16 cellular contexts compared by ENCODE assay signal in the genomic region with DNA sequence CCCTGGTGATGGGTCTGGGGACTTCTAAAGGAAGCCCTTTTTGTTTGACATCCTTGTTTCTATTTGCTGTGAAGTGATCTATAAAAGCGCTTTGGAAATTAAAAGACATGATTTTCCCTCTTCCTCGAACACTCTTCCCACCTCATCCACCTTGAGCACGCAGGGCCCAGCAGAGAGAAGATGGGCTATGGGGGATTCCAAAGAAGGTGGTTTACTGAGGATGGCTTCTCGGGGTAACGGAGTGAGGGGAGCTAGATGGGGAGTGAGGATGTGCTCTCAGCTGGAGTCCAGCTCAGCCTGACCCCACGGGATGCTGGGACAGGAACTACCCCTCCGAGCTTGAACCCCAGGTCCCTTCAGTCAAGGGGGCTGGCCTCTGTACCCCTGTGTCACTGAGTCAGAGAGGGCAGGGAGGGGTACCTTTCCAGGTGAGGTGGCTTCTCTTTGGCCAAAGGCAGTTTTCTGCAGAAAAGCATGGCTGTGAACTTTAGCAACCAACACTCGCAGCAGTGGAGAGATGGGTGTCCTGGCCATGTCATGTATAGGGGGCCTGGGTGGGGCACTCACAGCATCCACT.
DNase-seq lines count a peak whose midpoint lies in the region; ATAC-seq and TF ChIP-seq lines count a peak whose summit lies in the region.
"Had no signal": no experiment of that assay in that cellular context is flagged by ENCODE, and none has a peak within 500 bp of the region (broad histone marks: within the 10 kb centered on the region; RNA-seq: fewer than 3 reads in every experiment).

No MANE protein-coding gene starts in this region.

- H3K4me1 ChIP-seq in HCT116 (ENCODE audit: control insufficient read depth in 1 of 2, insufficient read depth in 2 of 2, low read length in 2 of 2) (peaks cover 32 to 72% of the 10 kb centered on the region in 2 experiments), sigmoid colon (peaks cover 0 to 33% (median 25%) of the 10 kb centered on the region in 4 donors), gastrocnemius medialis (peaks cover 25 to 30% of the 10 kb centered on the region in 2 donors)

- H4K20me1 ChIP-seq in HCT116 (ENCODE audit: insufficient read depth) = no peaks in the 10 kb centered on the region

- DNase-seq in HCT116 (ENCODE audit: low read depth, low spot score) (no peak), SK-N-MC (ENCODE audit: low read depth, low spot score) (no peak), islet precursor cell (peak; percentile 27), sigmoid colon (peak; percentile 63), NCI-H2196 (lab: John Stamatoyannopoulos, UW; ENCODE audit: unreplicated experiment) (no peak), gastrocnemius medialis (no peak), NCI-H128 (lab: John Stamatoyannopoulos, UW; ENCODE audit: unreplicated experiment) (no peak)
- DNase-seq: DMS153; effector memory CD8-positive, alpha-beta T cell; esophagus squamous epithelium; KBM-7; midbrain; NCI-H187; NCI-H226; NCI-H774; Right ventricle myocardium superior had no signal

- ATAC-seq in HCT116 = no peak
- ATAC-seq in gastrocnemius medialis = no peak
- ATAC-seq: effector memory CD8-positive, alpha-beta T cell had no signal

- H3K36me3 ChIP-seq in HCT116 (ENCODE audit: control insufficient read depth in 1 of 2, insufficient read depth in 2 of 2, low read length in 2 of 2) = no peaks in the 10 kb centered on the region
- no peaks in the 10 kb centered on the region for H3K36me3 ChIP-seq in SK-N-MC (ENCODE audit: insufficient read depth, low read length)
- H3K36me3 ChIP-seq in sigmoid colon = no peaks in the 10 kb centered on the region
- no peaks in the 10 kb centered on the region for H3K36me3 ChIP-seq in gastrocnemius medialis
- H3K36me3 ChIP-seq: esophagus squamous epithelium had no signal

- no peak for TF ChIP-seq POLR2A in HCT116 (IDR thresholded peaks at IDR 0.05; ENCODE audit: borderline replicate concordance, extremely low read depth, insufficient read depth, insufficient read length)
- TF ChIP-seq POLR2A in sigmoid colon (IDR thresholded peaks at IDR 0.05) = no peak
- TF ChIP-seq POLR2A in gastrocnemius medialis (IDR thresholded peaks at IDR 0.05) = no peak

- BruUV-seq in HCT116 (replicated peaks; lab: Mats Ljungman, UMichigan) = no TSS peak

- CTCF ChIA-PET in HCT116 (lab: Charles Lee) = no interaction called here

- H3K9ac ChIP-seq in HCT116 (ENCODE audit: low read length) (no peak overlapping the region), SK-N-MC (ENCODE audit: insufficient read length) (no peak overlapping the region)

- H3K9me3 ChIP-seq in HCT116 (ENCODE audit: control insufficient read depth in 1 of 2, insufficient read depth in 1 of 2, low read depth in 1 of 2, low read length in 2 of 2) (no peaks in the 10 kb centered on the region), SK-N-MC (ENCODE audit: low read depth, low read length) (no peaks in the 10 kb centered on the region; the same call in 1 of the 2 replicates), sigmoid colon (peaks cover 0 to 2% (median 0%) of the 10 kb centered on the region in 4 donors), gastrocnemius medialis (no peaks in the 10 kb centered on the region)

- H3K9me2 ChIP-seq in HCT116 (ENCODE audit: insufficient read depth) = no peaks in the 10 kb centered on the region

- H3K4me2 ChIP-seq in HCT116 (ENCODE audit: low read length) = peak overlapping the region; percentile 68; the same call in 1 of the 2 replicates

- intact Hi-C loops in HCT116 (cut with micrococcal nuclease) = no loop called here
- intact Hi-C loops in sigmoid colon (cut with DNase I) = no loop called here
- intact Hi-C loops in gastrocnemius medialis (cut with DNase I; ENCODE audit: low total_unique reads) = no loop called here

- POLR2A ChIA-PET in HCT116 (lab: Charles Lee) = no interaction called here

- RAD21 ChIA-PET in HCT116 (lab: Charles Lee; ENCODE audit: low non-redundant PET in 1 of 2, low total read pairs in 2 of 2, uncharacterized antibody in 2 of 2, unreplicated experiment in 2 of 2) = no interaction called here

- 92 to 94% methylated on average over 8 of the region's 8 CpGs for WGBS in sigmoid colon, 2 donors

- in situ Hi-C loops in gastrocnemius medialis (cut with MboI; ENCODE audit: low sequenced_read_pairs in 4 of 4) = no loop called here

- no peak overlapping the region for H2AFZ ChIP-seq in HCT116 (ENCODE audit: low read depth, low read length, poor library complexity, severe bottlenecking)

- H3K27me3 ChIP-seq in HCT116 (ENCODE audit: insufficient read depth, low read length) (no peaks in the 10 kb centered on the region), sigmoid colon (no peaks in the 10 kb centered on the region), gastrocnemius medialis (no peaks in the 10 kb centered on the region)
- H3K27me3 ChIP-seq: esophagus squamous epithelium had no signal

- TF ChIP-seq CTCF in HCT116 (IDR thresholded peaks at IDR 0.05 in 2 of 3, conservative IDR thresholded peaks at IDR 0.05 in 1 of 3; ENCODE audit: borderline replicate concordance in 1 of 3, insufficient read depth in 1 of 3, low read depth in 2 of 3, low read length in 2 of 3) (no peak), sigmoid colon (IDR thresholded peaks at IDR 0.05) (no peak), gastrocnemius medialis (IDR thresholded peaks at IDR 0.05 in 4 of 5, conservative IDR thresholded peaks at IDR 0.05 in 1 of 5) (no peak)

- no peaks in the 10 kb centered on the region for H3K79me2 ChIP-seq in HCT116 (ENCODE audit: insufficient read depth, low read length)

- no peak for TF ChIP-seq EP300 in sigmoid colon (IDR thresholded peaks at IDR 0.05)

- H3K4me3 ChIP-seq in HCT116 (replicated peaks in 1 of 2; ENCODE audit: low read depth in 1 of 2, low read length in 2 of 2) (no peak overlapping the region), SK-N-MC (no peak overlapping the region), sigmoid colon (no peak overlapping the region), gastrocnemius medialis (no peak overlapping the region)
- H3K4me3 ChIP-seq: esophagus squamous epithelium had no signal

- no peak for TF ChIP-seq RAD21 in HCT116 (IDR thresholded peaks at IDR 0.05; ENCODE audit: low read depth)

- H3K27ac ChIP-seq in HCT116 (ENCODE audit: low read depth, low read length) = no peak overlapping the region
- H3K27ac ChIP-seq in SK-N-MC = peak overlapping the region; percentile 98
- peak overlapping the region in 3 of 4 donors; percentile 77 to 87 (median 81) for H3K27ac ChIP-seq in sigmoid colon
- peak overlapping the region in 1 of 4 donors; percentile 71 for H3K27ac ChIP-seq in gastrocnemius medialis

TF ChIP-seq in HCT116, 20 proteins besides CTCF, POLR2A, EP300 and RAD21:
- TF ChIP-seq SP1 (IDR thresholded peaks at IDR 0.05; ENCODE audit: low read depth) = no peak
- no peak for TF ChIP-seq JUND (IDR thresholded peaks at IDR 0.05)

Comparison
In these comparisons a context has a peak if more than half of its experiments do, and no peak if none do; other contexts are left out.
1. DNase-seq: peak in islet precursor cell (single experiment) and sigmoid colon (single experiment); none in HCT116 (single experiment), SK-N-MC (single experiment), NCI-H2196 (single experiment), gastrocnemius medialis (0 of 2) and NCI-H128 (single experiment).